Comparison of ENCODE assay signal across 8 cellular contexts in genomic region chr17:40111221-40112128, GRCh38.
DNase-seq lines count a peak whose midpoint lies in the region; ATAC-seq lines count a peak whose summit lies in the region.

No MANE protein-coding gene starts in this region.

- ATAC-seq in HG03342 (IDR thresholded peaks at IDR 0.05; ENCODE audit: unreplicated experiment), result peak; percentile 46
- ATAC-seq in HG03159 (IDR thresholded peaks at IDR 0.05; ENCODE audit: unreplicated experiment), result no peak

- DNase-seq in GM04504 (ENCODE audit: low read depth) (peak; percentile 94), NCI-H510A (lab: John Stamatoyannopoulos, UW) (peak; percentile 94), dedifferentiated amniotic fluid mesenchymal stem cell (ENCODE audit: extremely low spot score) (peak; percentile 75), left kidney (ENCODE audit: low read depth, low spot score) (peak; percentile 97)
- peak; percentile 52 for DNase-seq in activated CD4-positive, alpha-beta T cell treated with anti-CD3 and anti-CD28 coated beads for 1 hour
- DNase-seq in stimulated activated CD4-positive, alpha-beta T cell treated with anti-CD3 and anti-CD28 coated beads, Interleukin-4, amount 100 ng/mL, for 1 hour, result peak; percentile 67
